ENCODE assay signal across 20 cellular contexts in the genomic region with DNA sequence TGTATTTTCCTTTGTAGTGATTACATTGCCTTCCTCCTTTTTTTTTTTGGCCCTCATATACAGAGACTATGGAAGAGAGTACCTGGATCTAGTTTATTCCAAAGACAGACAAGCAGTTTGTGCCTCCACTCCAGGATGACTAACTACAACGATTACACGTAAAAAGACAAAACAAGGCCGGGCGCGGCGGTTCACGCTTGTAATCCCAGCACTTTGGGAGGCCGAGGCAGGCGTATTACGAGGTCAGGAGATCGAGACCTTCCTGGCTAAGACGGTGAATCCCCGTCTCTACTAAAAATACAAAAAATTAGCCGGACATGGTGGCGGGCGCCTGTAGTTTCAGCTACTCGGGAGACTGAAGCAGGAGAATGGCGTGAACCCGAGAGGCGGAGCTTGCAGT. TPM values are rescaled to one million over a fixed set of nuclear protein-coding genes. Genes with fewer than 3 reads are reported as not detected.
DNase-seq lines count a peak whose midpoint lies in the region; ATAC-seq, FAIRE-seq and TF ChIP-seq lines count a peak whose summit lies in the region.
"Had no signal": no experiment of that assay in that cellular context is flagged by ENCODE, and none has a peak within 500 bp of the region (broad histone marks: within the 10 kb centered on the region; RNA-seq: fewer than 3 reads in every experiment).

No MANE protein-coding gene starts in this region.

- FAIRE-seq in astrocyte (lab: Jason Lieb, UNC): no peak
- FAIRE-seq: HTR-8/SVneo had no signal

- intact Hi-C loops in left cardiac atrium (cut with DNase I) (loop anchor here in 1 of 2 donors (5.0 kb wide), 1 partner anchor 48 kb away; no protein-coding TSS in a partner anchor), Right ventricle myocardium inferior (cut with DNase I) (no loop called here)

- TF ChIP-seq EP300 in neural cell (conservative IDR thresholded peaks at IDR 0.05; ENCODE audit: poor library complexity, severe bottlenecking): no peak

- H3K4me1 Mint-ChIP-seq in T-helper 2 cell treated with Interferon-gamma antibody and Interleukin-4, amounts not matched to agents 5 μg/mL and 100 μg/mL, for 36 hours (ENCODE audit: low read depth): peaks cover 35% of the 10 kb centered on the region
- H3K4me1 Mint-ChIP-seq in GM23338: peaks cover 20% of the 10 kb centered on the region
- H3K4me1 Mint-ChIP-seq in astrocyte (ENCODE audit: low read depth, unreplicated experiment): peaks cover 11% of the 10 kb centered on the region

- H3F3A ChIP-seq in GM23338 (replicated peaks; ENCODE audit: low read depth): peaks cover 30% of the 10 kb centered on the region
- H3F3A ChIP-seq in neural cell (ENCODE audit: insufficient read depth, low read length, poor library complexity, severe bottlenecking): no peaks in the 10 kb centered on the region

- no peak for TF ChIP-seq CTCF in GM23338 (conservative IDR thresholded peaks at IDR 0.05; ENCODE audit: low read depth in 2 of 2)
- no peak for TF ChIP-seq CTCF in astrocyte (IDR thresholded peaks at IDR 0.05; ENCODE audit: insufficient read depth, low read depth, low read length)
- no peak for TF ChIP-seq CTCF in neural cell (IDR thresholded peaks at IDR 0.05; ENCODE audit: poor library complexity, severe bottlenecking)

- H3K9me3 ChIP-seq in astrocyte (ENCODE audit: insufficient read depth, low read depth, low read length): peaks cover 8% of the 10 kb centered on the region
- no peaks in the 10 kb centered on the region for H3K9me3 ChIP-seq in neural cell (ENCODE audit: low read length)
- H3K9me3 ChIP-seq: esophagus muscularis mucosa, upper lobe of right lung had no signal

- peak overlapping the region; percentile 45 for H3K27ac Mint-ChIP-seq in T-helper 2 cell treated with Interferon-gamma antibody and Interleukin-4, amounts not matched to agents 5 μg/mL and 100 μg/mL, for 36 hours
- H3K27ac Mint-ChIP-seq in GM23338 (no peak overlapping the region), astrocyte (ENCODE audit: unreplicated experiment) (peak overlapping the region; percentile 29)

- H4K20me1 ChIP-seq in GM23338 (replicated peaks; ENCODE audit: insufficient read depth) (peaks cover 19% of the 10 kb centered on the region), astrocyte (ENCODE audit: insufficient read depth, low read length) (peaks cover 35% of the 10 kb centered on the region), neural cell (ENCODE audit: insufficient read depth) (no peaks in the 10 kb centered on the region)

- H3K27me3 Mint-ChIP-seq in T-helper 2 cell treated with Interferon-gamma antibody and Interleukin-4, amounts not matched to agents 5 μg/mL and 100 μg/mL, for 36 hours (ENCODE audit: low read depth): no peaks in the 10 kb centered on the region
- H3K27me3 Mint-ChIP-seq in GM23338 (ENCODE audit: insufficient read depth, low read depth, poor library complexity) (peaks cover 9% of the 10 kb centered on the region), astrocyte (ENCODE audit: low read depth, unreplicated experiment) (no peaks in the 10 kb centered on the region)

- ATAC-seq in GM23338: no peak
- no peak for ATAC-seq in GM21576 (IDR thresholded peaks at IDR 0.05; ENCODE audit: unreplicated experiment)
- ATAC-seq in left cardiac atrium: no peak
- ATAC-seq in Right ventricle myocardium inferior: no peak
- ATAC-seq: PC-3, upper lobe of right lung had no signal

- no peak for DNase-seq in T-helper 2 cell treated with Interferon-gamma antibody and Interleukin-4, amounts not matched to agents 5 μg/mL and 100 μg/mL, for 36 hours (ENCODE audit: low spot score)
- DNase-seq in T-helper 2 cell: no peak
- DNase-seq in GM23338 (ENCODE audit: low spot score): no peak
- DNase-seq in astrocyte (ENCODE audit: low read depth): no peak
- no peak for DNase-seq in left cardiac atrium
- no peak for DNase-seq in Right ventricle myocardium inferior (ENCODE audit: missing footprints)
- DNase-seq: dermis blood vessel endothelial cell; HCEC 1CT; NCI-H2081; NCI-H526; nucleus accumbens; PC-3; stimulated activated CD4-positive, alpha-beta T cell treated with anti-CD3 and anti-CD28 coated beads, Interleukin-4, amount 100 ng/mL, for 24 hours; upper lobe of right lung; WERI-Rb-1 had no signal

- H3K79me2 ChIP-seq in GM23338 (replicated peaks; ENCODE audit: insufficient read depth) (peaks cover 67% of the 10 kb centered on the region), astrocyte (ENCODE audit: insufficient read depth, low read length) (peaks cover 68% of the 10 kb centered on the region), neural cell (replicated peaks; ENCODE audit: insufficient read depth, low read length) (peaks cover 31% of the 10 kb centered on the region)

- H3K27me3 ChIP-seq in GM23338 (ENCODE audit: insufficient read depth) (no peaks in the 10 kb centered on the region), astrocyte (ENCODE audit: insufficient read depth, low read length) (no peaks in the 10 kb centered on the region), neural cell (ENCODE audit: insufficient read depth, low read depth, low read length) (no peaks in the 10 kb centered on the region)
- H3K27me3 ChIP-seq: esophagus muscularis mucosa, upper lobe of right lung had no signal

- H3K27ac ChIP-seq in GM23338 (ENCODE audit: low read depth): peak overlapping the region; percentile 99
- H3K27ac ChIP-seq in astrocyte (ENCODE audit: low read depth, low read length): no peak overlapping the region
- H3K27ac ChIP-seq in neural cell (ENCODE audit: low read length): no peak overlapping the region
- H3K27ac ChIP-seq: upper lobe of right lung, WERI-Rb-1 had no signal

- H2AFZ ChIP-seq in GM23338 (no peak overlapping the region), astrocyte (ENCODE audit: low read depth, low read length) (no peak overlapping the region), neural cell (ENCODE audit: low read depth, low read length) (no peak overlapping the region)

- TF ChIP-seq RAD21 in neural cell (conservative IDR thresholded peaks at IDR 0.05): no peak

- H3K4me3 Mint-ChIP-seq in T-helper 2 cell treated with Interferon-gamma antibody and Interleukin-4, amounts not matched to agents 5 μg/mL and 100 μg/mL, for 36 hours: peak overlapping the region; percentile 91
- H3K4me3 Mint-ChIP-seq in GM23338 (peak overlapping the region; percentile 88; the same call in 2 of the 3 replicates), astrocyte (ENCODE audit: unreplicated experiment) (peak overlapping the region; percentile 98)
- H3K4me3 Mint-ChIP-seq: CD14-positive monocyte had no signal

- H3K36me3 ChIP-seq in GM23338 (ENCODE audit: insufficient read depth) (no peaks in the 10 kb centered on the region), astrocyte (ENCODE audit: insufficient read depth, low read length) (no peaks in the 10 kb centered on the region), neural cell (ENCODE audit: insufficient read depth, low read length) (no peaks in the 10 kb centered on the region)
- H3K36me3 ChIP-seq: esophagus muscularis mucosa, upper lobe of right lung had no signal

- H3K4me2 ChIP-seq in GM23338 (no peak overlapping the region), astrocyte (ENCODE audit: low read length) (no peak overlapping the region), neural cell (ENCODE audit: low read length) (peak overlapping the region; percentile 0)

- H3K36me3 Mint-ChIP-seq in T-helper 2 cell treated with Interferon-gamma antibody and Interleukin-4, amounts not matched to agents 5 μg/mL and 100 μg/mL, for 36 hours (ENCODE audit: low read depth): peaks cover 16% of the 10 kb centered on the region
- peaks cover 19% of the 10 kb centered on the region for H3K36me3 Mint-ChIP-seq in GM23338 (ENCODE audit: low read depth)
- peaks cover 16% of the 10 kb centered on the region for H3K36me3 Mint-ChIP-seq in astrocyte (ENCODE audit: low read depth, unreplicated experiment)
- H3K36me3 Mint-ChIP-seq: CD14-positive monocyte had no signal

- H3K4me1 ChIP-seq in GM23338 (ENCODE audit: insufficient read depth) (peaks cover 25% of the 10 kb centered on the region; the same call in 1 of the 2 replicates), astrocyte (ENCODE audit: insufficient read depth, low read length) (peaks cover 4% of the 10 kb centered on the region)

- no peaks in the 10 kb centered on the region for H3K9me2 ChIP-seq in GM23338 (ENCODE audit: insufficient read depth)
- H3K9me2 ChIP-seq in neural cell (ENCODE audit: insufficient read depth, low read length): no peaks in the 10 kb centered on the region

- H3K9ac ChIP-seq in astrocyte (ENCODE audit: low read length) (no peak overlapping the region), neural cell (ENCODE audit: low read length) (no peak overlapping the region)

- no peak overlapping the region for H3K4me3 ChIP-seq in GM23338
- no peak overlapping the region for H3K4me3 ChIP-seq in astrocyte (ENCODE audit: insufficient read depth, low read depth, low read length)
- H3K4me3 ChIP-seq in neural cell (ENCODE audit: low read length): peak overlapping the region; percentile 97
- H3K4me3 ChIP-seq: esophagus muscularis mucosa, upper lobe of right lung had no signal

- no peaks in the 10 kb centered on the region for H3K9me3 Mint-ChIP-seq in T-helper 2 cell treated with Interferon-gamma antibody and Interleukin-4, amounts not matched to agents 5 μg/mL and 100 μg/mL, for 36 hours
- H3K9me3 Mint-ChIP-seq in GM23338: peaks cover 21% of the 10 kb centered on the region
- H3K9me3 Mint-ChIP-seq in astrocyte (ENCODE audit: unreplicated experiment): peaks cover 8% of the 10 kb centered on the region

TF ChIP-seq in GM23338, 12 proteins besides CTCF, POLR2A, EP300 and RAD21 (continues in another document):
- no peak for TF ChIP-seq ZNF114 (CRISPR knock-in tag; IDR thresholded peaks at IDR 0.05)
- no peak for TF ChIP-seq JUNB (IDR thresholded peaks at IDR 0.05; ENCODE audit: unreplicated experiment)
- no peak for TF ChIP-seq EZH2phosphoT487 (IDR thresholded peaks at IDR 0.05; ENCODE audit: unreplicated experiment)

RNA-seq across cellular contexts. Expression of a gene that starts 2.2 kb away (rescaled TPM):
- 50.2 and 56.5 TPM in 2 replicates for total RNA-seq in GM23338 (2014; rRNA removed; shearing (Covaris generic))
- polyA plus RNA-seq in GM23338 (2016; fragmentation: Nextera tagmentation; extraction: Ambion mirVana): 42.7 and 45.4 TPM in 2 replicates
- 115 and 118 TPM in 2 replicates for total RNA-seq in astrocyte
- polyA plus RNA-seq in neural cell: 463 and 470 TPM in 2 replicates
- polyA minus RNA-seq in neural cell: 133 and 152 TPM in 2 replicates
- 10 to 100 TPM; 15.6 to 22.8 TPM for total RNA-seq in left cardiac atrium
- total RNA-seq in Right ventricle myocardium inferior: 9.6 TPM

RNA-seq across cellular contexts. Expression of a gene that starts 52.9 kb away (rescaled TPM):
- 27.8 and 43.7 TPM in 2 replicates for total RNA-seq in GM23338 (2014; rRNA removed; shearing (Covaris generic))
- polyA plus RNA-seq in GM23338 (2016; fragmentation: Nextera tagmentation; extraction: Ambion mirVana) (73.0 and 73.5 TPM in 2 replicates), neural cell (73.4 and 79.3 TPM in 2 replicates)
- total RNA-seq in astrocyte (49.7 and 59.9 TPM in 2 replicates), left cardiac atrium (100 to 1,000 TPM; 122 to 148 TPM), Right ventricle myocardium inferior (234 TPM)
- 15.6 and 17.0 TPM in 2 replicates for polyA minus RNA-seq in neural cell
